In genomic region chr1:6521502-6521901, GRCh38 we compare ENCODE assay signal across 20 cellular contexts. TPM values are rescaled to one million over a fixed set of nuclear protein-coding genes. Genes with fewer than 3 reads are reported as not detected.
A peak's percentile ranks its signal among the peaks of the same experiment; 100 is the strongest.
DNase-seq lines count a peak whose midpoint lies in the region; ATAC-seq and TF ChIP-seq lines count a peak whose summit lies in the region.
"Had no signal": no experiment of that assay in that cellular context is flagged by ENCODE, and none has a peak within 500 bp of the region (broad histone marks: within the 10 kb centered on the region; RNA-seq: fewer than 3 reads in every experiment).

No MANE protein-coding gene starts in this region.

- no peak overlapping the region for H3K4me3 ChIP-seq in NT2/D1 (ENCODE audit: insufficient read length, low read depth)
- H3K4me3 ChIP-seq: left ventricle myocardium inferior, prostate gland had no signal

- H3K27me3 ChIP-seq in NT2/D1 (ENCODE audit: insufficient read depth, insufficient read length): no peaks in the 10 kb centered on the region

- ATAC-seq in HG02970 (IDR thresholded peaks at IDR 0.05; ENCODE audit: low FRiP score, unreplicated experiment) (no peak), GM19035 (IDR thresholded peaks at IDR 0.05; ENCODE audit: unreplicated experiment) (no peak)

- H3K36me3 ChIP-seq in NT2/D1 (ENCODE audit: insufficient read depth, insufficient read length, low read length): peaks cover 24% of the 10 kb centered on the region

- TF ChIP-seq CTCF in brain (conservative IDR thresholded peaks at IDR 0.05) (no peak), osteocyte (IDR thresholded peaks at IDR 0.05) (no peak)

- peaks cover 12% of the 10 kb centered on the region for H3K36me3 Mint-ChIP-seq in activated CD4-positive, alpha-beta T cell treated with anti-CD3 and anti-CD28 coated beads, Interleukin-2, amount 10 ng/mL, durations not matched to agents 7 days and 5 days (ENCODE audit: low read depth)
- H3K36me3 Mint-ChIP-seq in brain (peaks cover 23% of the 10 kb centered on the region), osteocyte (ENCODE audit: unreplicated experiment) (peaks cover 3% of the 10 kb centered on the region)

- no peaks in the 10 kb centered on the region for H3K9me3 ChIP-seq in NT2/D1 (ENCODE audit: insufficient read depth, low read length)
- H3K9me3 ChIP-seq: left ventricle myocardium inferior, prostate gland had no signal

- DNase-seq in activated CD4-positive, alpha-beta T cell treated with anti-CD3 and anti-CD28 coated beads, Interleukin-2, amount 10 ng/mL, durations not matched to agents 7 days and 5 days: no peak
- no peak for DNase-seq in activated CD4-positive, alpha-beta T cell treated with anti-CD3 and anti-CD28 coated beads, Interleukin-2, amount 50 U/mL, for 48 hours
- DNase-seq in NT2/D1 (ENCODE audit: low read depth, low spot score) (no peak), osteocyte (ENCODE audit: extremely low spot score, unreplicated experiment) (no peak), NCI-H1436 (lab: John Stamatoyannopoulos, UW) (no peak)
- DNase-seq: 8988T; activated CD4-positive, CD25-positive, alpha-beta regulatory T cell treated with anti-CD3 and anti-CD28 coated beads, Interleukin-2, amount 50 U/mL, for 72 hours; amniotic stem cell; dermis blood vessel endothelial cell; left ventricle myocardium inferior; NCI-H2029; NCI-H526 treated with DMSO at 0.1 percent for 48 hours; RPMI8226 had no signal

- POLR2A ChIA-PET in activated CD4-positive, alpha-beta T cell treated with anti-CD3 and anti-CD28 coated beads, Interleukin-2, amount 10 ng/mL, durations not matched to agents 7 days and 5 days (lab: Charles Lee): no interaction called here

- no peaks in the 10 kb centered on the region for H3K4me1 Mint-ChIP-seq in activated CD4-positive, alpha-beta T cell treated with anti-CD3 and anti-CD28 coated beads, Interleukin-2, amount 10 ng/mL, durations not matched to agents 7 days and 5 days
- H3K4me1 Mint-ChIP-seq in brain (peaks cover 42% of the 10 kb centered on the region), osteocyte (ENCODE audit: unreplicated experiment) (peaks cover 47% of the 10 kb centered on the region)
- H3K4me1 Mint-ChIP-seq: CD14-positive monocyte had no signal

- no peaks in the 10 kb centered on the region for H3K9me3 Mint-ChIP-seq in activated CD4-positive, alpha-beta T cell treated with anti-CD3 and anti-CD28 coated beads, Interleukin-2, amount 10 ng/mL, durations not matched to agents 7 days and 5 days
- no peaks in the 10 kb centered on the region for H3K9me3 Mint-ChIP-seq in brain
- no peaks in the 10 kb centered on the region for H3K9me3 Mint-ChIP-seq in osteocyte (ENCODE audit: unreplicated experiment)
- H3K9me3 Mint-ChIP-seq: CD14-positive monocyte; T-helper 1 cell treated with Interleukin-12 subunit alpha and Interleukin-12 subunit beta and Interleukin-4 antibody, amounts not matched to agents 30 μg/mL and 1 μg/mL, for 36 hours had no signal

- no peak overlapping the region for H3K4me3 Mint-ChIP-seq in activated CD4-positive, alpha-beta T cell treated with anti-CD3 and anti-CD28 coated beads, Interleukin-2, amount 10 ng/mL, durations not matched to agents 7 days and 5 days
- H3K4me3 Mint-ChIP-seq in brain (no peak overlapping the region), osteocyte (ENCODE audit: unreplicated experiment) (no peak overlapping the region)
- H3K4me3 Mint-ChIP-seq: CD14-positive monocyte; T-helper 1 cell treated with Interleukin-12 subunit alpha and Interleukin-12 subunit beta and Interleukin-4 antibody, amounts not matched to agents 30 μg/mL and 1 μg/mL, for 36 hours had no signal

- peaks cover 5% of the 10 kb centered on the region for H3K4me1 ChIP-seq in NT2/D1 (ENCODE audit: insufficient read depth, insufficient read length)
- H3K4me1 ChIP-seq: prostate gland had no signal

- no peaks in the 10 kb centered on the region for H3K27me3 Mint-ChIP-seq in activated CD4-positive, alpha-beta T cell treated with anti-CD3 and anti-CD28 coated beads, Interleukin-2, amount 10 ng/mL, durations not matched to agents 7 days and 5 days
- H3K27me3 Mint-ChIP-seq in brain (peaks cover 3% of the 10 kb centered on the region), osteocyte (ENCODE audit: unreplicated experiment) (no peaks in the 10 kb centered on the region)

- CTCF ChIA-PET in activated CD4-positive, alpha-beta T cell treated with anti-CD3 and anti-CD28 coated beads, Interleukin-2, amount 10 ng/mL, durations not matched to agents 7 days and 5 days (lab: Charles Lee): interaction anchor here (0.7 to 2.3 kb wide), 2 partner anchors 23 to 33 kb away, joined by 3 to 9 read pairs; partner anchors contain the start of genes NOL9 and TAS1R1

- peak overlapping the region; percentile 34 for H3K27ac Mint-ChIP-seq in activated CD4-positive, alpha-beta T cell treated with anti-CD3 and anti-CD28 coated beads, Interleukin-2, amount 10 ng/mL, durations not matched to agents 7 days and 5 days
- H3K27ac Mint-ChIP-seq in brain (peak overlapping the region in 4 of 5 experiments; percentile 89 to 98 (median 96)), osteocyte (ENCODE audit: unreplicated experiment) (peak overlapping the region; percentile 88)
- H3K27ac Mint-ChIP-seq: CD14-positive monocyte; T-helper 1 cell treated with Interleukin-12 subunit alpha and Interleukin-12 subunit beta and Interleukin-4 antibody, amounts not matched to agents 30 μg/mL and 1 μg/mL, for 36 hours had no signal

- peak overlapping the region; percentile 8 for H3K9ac ChIP-seq in NT2/D1 (ENCODE audit: insufficient read length, low read depth)

RNA-seq across cellular contexts. Expression of gene PLEKHG5, which starts 30.0 kb away (rescaled TPM):
- total RNA-seq in activated CD4-positive, alpha-beta T cell treated with anti-CD3 and anti-CD28 coated beads, Interleukin-2, amount 10 ng/mL, durations not matched to agents 7 days and 5 days: 1 to 10 TPM; 1.3 to 1.8 TPM
- polyA plus RNA-seq in brain (ENCODE audit: insufficient read depth, low read depth, low replicate concordance): 28.0 TPM
- 33.0 and 34.9 TPM in 2 replicates for total RNA-seq in osteocyte
- polyA plus RNA-seq: CD14-positive monocyte had no signal

RNA-seq across cellular contexts. Expression of gene NOL9, which starts 32.8 kb away (rescaled TPM):
- 10 to 100 TPM; 42.7 to 44.5 TPM for total RNA-seq in activated CD4-positive, alpha-beta T cell treated with anti-CD3 and anti-CD28 coated beads, Interleukin-2, amount 10 ng/mL, durations not matched to agents 7 days and 5 days
- 5.0 TPM for polyA plus RNA-seq in brain (ENCODE audit: insufficient read depth, low read depth, low replicate concordance)
- total RNA-seq in osteocyte: 33.5 and 36.3 TPM in 2 replicates

RNA-seq across cellular contexts. Expression of gene TAS1R1, which starts 33.6 kb away (rescaled TPM):
- total RNA-seq in activated CD4-positive, alpha-beta T cell treated with anti-CD3 and anti-CD28 coated beads, Interleukin-2, amount 10 ng/mL, durations not matched to agents 7 days and 5 days: not detected
- not detected for polyA plus RNA-seq in brain (ENCODE audit: insufficient read depth, low read depth, low replicate concordance)
- total RNA-seq in osteocyte: not detected in 2 replicates
- total RNA-seq: G401, left ventricle myocardium inferior had no signal
- polyA plus RNA-seq: CD14-positive monocyte had no signal

RNA-seq across cellular contexts. Expression of gene TNFRSF25, which starts 55.5 kb away (rescaled TPM):
- total RNA-seq in activated CD4-positive, alpha-beta T cell treated with anti-CD3 and anti-CD28 coated beads, Interleukin-2, amount 10 ng/mL, durations not matched to agents 7 days and 5 days: 10 to 100 TPM; 88.5 to 92.8 TPM
- 6.4 TPM for polyA plus RNA-seq in brain (ENCODE audit: insufficient read depth, low read depth, low replicate concordance)
- total RNA-seq in osteocyte: 26.4 and 27.9 TPM in 2 replicates

RNA-seq across cellular contexts. Expression of gene ZBTB48, which starts 58.3 kb away (rescaled TPM):
- 10 to 100 TPM; 40.4 to 42.9 TPM for total RNA-seq in activated CD4-positive, alpha-beta T cell treated with anti-CD3 and anti-CD28 coated beads, Interleukin-2, amount 10 ng/mL, durations not matched to agents 7 days and 5 days
- 24.0 TPM for polyA plus RNA-seq in brain (ENCODE audit: insufficient read depth, low read depth, low replicate concordance)
- 28.8 and 29.1 TPM in 2 replicates for total RNA-seq in osteocyte

Comparison
In these comparisons a context has a peak if more than half of its experiments do, and no peak if none do; other contexts are left out.
1. H3K27ac Mint-ChIP-seq: peak in every context shown above with its lines; median percentile 96 in brain; 88 in osteocyte; 34 in activated CD4-positive, alpha-beta T cell treated with anti-CD3 and anti-CD28 coated beads, Interleukin-2, amount 10 ng/mL, durations not matched to agents 7 days and 5 days.
2. RNA of gene PLEKHG5, which starts 30.0 kb away (total RNA-seq): 33.0 to 34.9 TPM in osteocyte; 1.3 to 1.8 TPM in activated CD4-positive, alpha-beta T cell treated with anti-CD3 and anti-CD28 coated beads, Interleukin-2, amount 10 ng/mL, durations not matched to agents 7 days and 5 days; every median in the first group is over 10 times any median in the second.